In genomic region chr21:42980959-42981523, GRCh38 we compare ENCODE assay signal across 14 cellular contexts. TPM values are rescaled to one million over a fixed set of nuclear protein-coding genes. Genes with fewer than 3 reads are reported as not detected.
DNase-seq lines count a peak whose midpoint lies in the region; ATAC-seq and TF ChIP-seq lines count a peak whose summit lies in the region.
"Had no signal": no experiment of that assay in that cellular context is flagged by ENCODE, and none has a peak within 500 bp of the region (broad histone marks: within the 10 kb centered on the region; RNA-seq: fewer than 3 reads in every experiment).

No MANE protein-coding gene starts in this region.

- H3K27ac Mint-ChIP-seq in activated T-cell treated with anti-CD3 and anti-CD28 coated beads, Interleukin-2, amount 50 U/mL, for 24 hours: peak overlapping the region; percentile 13
- H3K27ac Mint-ChIP-seq in progenitor cell of endocrine pancreas: no peak overlapping the region
- H3K27ac Mint-ChIP-seq: activated CD4-positive, alpha-beta T cell treated with anti-CD3 and anti-CD28 coated beads for 36 hours had no signal

- no peak for DNase-seq in activated T-cell treated with anti-CD3 and anti-CD28 coated beads, Interleukin-2, amount 50 U/mL, for 24 hours
- DNase-seq in activated T-cell treated with anti-CD3 and anti-CD28 coated beads, Interleukin-2, amount 50 U/mL, for 48 hours: no peak
- DNase-seq in NCI-H2171 (lab: John Stamatoyannopoulos, UW): peak; percentile 16
- DNase-seq in cerebellar nuclear complex (lab: John Stamatoyannopoulos, UW): peak; percentile 57 to 81
- DNase-seq in retina: peak; percentile 10
- no peak for DNase-seq in HCEC 1CT
- DNase-seq in progenitor cell of endocrine pancreas (ENCODE audit: low spot score, unreplicated experiment): no peak
- DNase-seq: activated CD4-positive, alpha-beta T cell treated with anti-CD3 and anti-CD28 coated beads for 36 hours; activated effector memory CD4-positive, alpha-beta T cell treated with anti-CD3 and anti-CD28 coated beads, Interleukin-2, amount 50 U/mL, for 16 hours; EL; MG63; NCI-H774 had no signal

- H3K36me3 Mint-ChIP-seq in activated T-cell treated with anti-CD3 and anti-CD28 coated beads, Interleukin-2, amount 50 U/mL, for 24 hours (ENCODE audit: low read depth): peaks cover 32% of the 10 kb centered on the region
- H3K36me3 Mint-ChIP-seq in progenitor cell of endocrine pancreas (ENCODE audit: insufficient read depth): peaks cover 19% of the 10 kb centered on the region

- TF ChIP-seq CTCF in progenitor cell of endocrine pancreas (IDR thresholded peaks at IDR 0.05; ENCODE audit: unreplicated experiment): no peak

- peaks cover 58% of the 10 kb centered on the region for H3K4me1 Mint-ChIP-seq in activated T-cell treated with anti-CD3 and anti-CD28 coated beads, Interleukin-2, amount 50 U/mL, for 24 hours (ENCODE audit: low read depth)
- H3K4me1 Mint-ChIP-seq in progenitor cell of endocrine pancreas (ENCODE audit: low read depth): peaks cover 14% of the 10 kb centered on the region

- H3K4me3 Mint-ChIP-seq in activated T-cell treated with anti-CD3 and anti-CD28 coated beads, Interleukin-2, amount 50 U/mL, for 24 hours: no peak overlapping the region
- H3K4me3 Mint-ChIP-seq in progenitor cell of endocrine pancreas (ENCODE audit: low read depth): no peak overlapping the region
- H3K4me3 Mint-ChIP-seq: activated CD4-positive, alpha-beta T cell treated with anti-CD3 and anti-CD28 coated beads for 36 hours had no signal

- no peaks in the 10 kb centered on the region for H3K27me3 Mint-ChIP-seq in activated T-cell treated with anti-CD3 and anti-CD28 coated beads, Interleukin-2, amount 50 U/mL, for 24 hours
- no peaks in the 10 kb centered on the region for H3K27me3 Mint-ChIP-seq in progenitor cell of endocrine pancreas
- H3K27me3 Mint-ChIP-seq: activated CD4-positive, alpha-beta T cell treated with anti-CD3 and anti-CD28 coated beads for 36 hours had no signal

- ATAC-seq in HG02981 (IDR thresholded peaks at IDR 0.05; ENCODE audit: unreplicated experiment): no peak
- ATAC-seq: activated CD4-positive, alpha-beta T cell treated with anti-CD3 and anti-CD28 coated beads for 36 hours had no signal

- H3K9me3 Mint-ChIP-seq in activated T-cell treated with anti-CD3 and anti-CD28 coated beads, Interleukin-2, amount 50 U/mL, for 24 hours: no peaks in the 10 kb centered on the region
- peaks cover 4% of the 10 kb centered on the region for H3K9me3 Mint-ChIP-seq in progenitor cell of endocrine pancreas (ENCODE audit: low read depth)
- H3K9me3 Mint-ChIP-seq: immature natural killer cell had no signal

RNA-seq across cellular contexts. Expression of gene PKNOX1, which starts 6.7 kb away (rescaled TPM):
- 27.7 and 30.1 TPM in 2 replicates for total RNA-seq in progenitor cell of endocrine pancreas

RNA-seq across cellular contexts. Expression of gene ERVH48-1, which starts 55.6 kb away (rescaled TPM):
- 0.91 and 1.5 TPM in 2 replicates for total RNA-seq in progenitor cell of endocrine pancreas

Comparison
In these comparisons a context has a peak if more than half of its experiments do, and no peak if none do; other contexts are left out.
1. DNase-seq: peak in NCI-H2171 (single experiment), cerebellar nuclear complex (2 of 2) and retina (single experiment); none in activated T-cell treated with anti-CD3 and anti-CD28 coated beads, Interleukin-2, amount 50 U/mL, for 24 hours (single experiment), activated T-cell treated with anti-CD3 and anti-CD28 coated beads, Interleukin-2, amount 50 U/mL, for 48 hours (0 of 2), HCEC 1CT (single experiment) and progenitor cell of endocrine pancreas (single experiment).